In genomic region chr3:185145511-185145910, GRCh38 we compare ENCODE assay signal across 24 cellular contexts. TPM values are rescaled to one million over a fixed set of nuclear protein-coding genes. Genes with fewer than 3 reads are reported as not detected.
"Had no signal": no experiment of that assay in that cellular context is flagged by ENCODE, and none has a peak within 500 bp of the region (broad histone marks: within the 10 kb centered on the region; RNA-seq: fewer than 3 reads in every experiment).

No MANE protein-coding gene starts in this region.

- H3K27ac ChIP-seq: RWPE1 had no signal

- H3K9me3 ChIP-seq: MG63, SK-N-SH had no signal

- H3K4me3 ChIP-seq: MG63 had no signal

- H3K9ac ChIP-seq: SK-N-SH had no signal

- DNase-seq: IMR-90, Karpas-422, KG1, MG63, NCI-H1092, NCI-H1105 treated with DMSO at 0.1 percent for 48 hours, NCI-H1417 treated with DMSO at 0.1 percent for 48 hours, NCI-H146, NCI-H1694 treated with DMSO at 0.1 percent for 48 hours, NCI-H1930, NCI-H2081, NCI-H2107, NCI-H226, NCI-H446, NCI-H510A, NCI-H524 treated with DMSO at 0.1 percent for 48 hours, NCI-H69, NCI-H774, PC-3, SHP77, SK-N-SH, SW 1271 had no signal

- H3K36me3 ChIP-seq: MG63 had no signal

RNA-seq across cellular contexts. Expression of gene C3orf70, which starts 7.3 kb away (rescaled TPM):
- total RNA-seq: OCI-LY7, PC-3 had no signal
